8 cellular contexts compared by ENCODE assay signal in genomic region chr3:12556723-12557471, GRCh38. TPM values are rescaled to one million over a fixed set of nuclear protein-coding genes. Genes with fewer than 3 reads are reported as not detected.
DNase-seq lines count a peak whose midpoint lies in the region; ATAC-seq and TF ChIP-seq lines count a peak whose summit lies in the region.

TSS of gene MKRN2 (plus strand) at chr3:12557087. CDS start at chr3:12557151, 64 bp downstream.

- TF ChIP-seq CTCF in GM13976 (IDR thresholded peaks at IDR 0.05; ENCODE audit: borderline replicate concordance, control extremely low read depth, extremely low read depth, insufficient read depth, missing control alignments) (no peak), right atrium auricular region (IDR thresholded peaks at IDR 0.05) (no peak), uterus (IDR thresholded peaks at IDR 0.05) (peak in 2 of 4 experiments; percentile 22 to 36)

- no peaks in the 10 kb centered on the region for H3K27me3 ChIP-seq in right atrium auricular region
- no peaks in the 10 kb centered on the region for H3K27me3 ChIP-seq in uterus

- no peaks in the 10 kb centered on the region for H3K36me3 ChIP-seq in right atrium auricular region
- no peaks in the 10 kb centered on the region for H3K36me3 ChIP-seq in uterus

- peak within 1 kb of the TSS; percentile 77 to 98 for H3K4me3 ChIP-seq in right atrium auricular region
- peak within 1 kb of the TSS; percentile 83 to 88 for H3K4me3 ChIP-seq in uterus

- intact Hi-C loops in uterus (cut with DNase I; ENCODE audit: low total_unique reads): no loop called here

- peak; percentile 84 for ATAC-seq in HG02678 (IDR thresholded peaks at IDR 0.05; ENCODE audit: unreplicated experiment)

- DNase-seq in GM13976 (ENCODE audit: low spot score): peak; percentile 91
- DNase-seq in NCI-H128 (lab: John Stamatoyannopoulos, UW; ENCODE audit: unreplicated experiment): peak; percentile 64
- peak; percentile 68 to 92 (median 75) for DNase-seq in T-helper 2 cell
- peak; percentile 92 for DNase-seq in right atrium auricular region (ENCODE audit: low spot score)
- peak; percentile 88 for DNase-seq in putamen (ENCODE audit: low spot score)
- DNase-seq in uterus: peak; percentile 75 to 87

- peak; percentile 92 to 99 for TF ChIP-seq POLR2A in uterus (IDR thresholded peaks at IDR 0.05)

- H3K4me1 ChIP-seq in right atrium auricular region: peaks cover 0 to 61% of the 10 kb centered on the region in 2 donors
- peaks cover 5 to 7% of the 10 kb centered on the region in 2 donors for H3K4me1 ChIP-seq in uterus

- H3K9me3 ChIP-seq in right atrium auricular region (no peaks in the 10 kb centered on the region), uterus (no peaks in the 10 kb centered on the region)

- H3K27ac ChIP-seq in angular gyrus (ENCODE audit: low read depth, low read length) (peak within 1 kb of the TSS; percentile 91), right atrium auricular region (peak within 1 kb of the TSS; percentile 92 to 98), uterus (peak within 1 kb of the TSS; percentile 85 to 95)

- in situ Hi-C loops in GM13976 (cut with MboI; ENCODE audit: low sequenced_read_pairs, unreplicated experiment): no loop called here

RNA-seq across cellular contexts. Expression of gene MKRN2, which starts in this region (rescaled TPM):
- total RNA-seq in right atrium auricular region (10 to 100 TPM; 24.7 to 30.5 TPM), uterus (10 to 100 TPM; 17.6 to 59.5 (median 38.1) TPM)

Comparison
In these comparisons a context has a peak if more than half of its experiments do, and no peak if none do; other contexts are left out.
1. Peak in every context shown above with its lines: DNase-seq, ATAC-seq, H3K4me3 ChIP-seq and H3K27ac ChIP-seq.